1 cellular context compared by ENCODE assay signal in genomic region chr3:120433662-120434331, GRCh38.
TF ChIP-seq lines count a peak whose summit lies in the region.

No MANE protein-coding gene starts in this region.

TF ChIP-seq in H1, 55 proteins besides CTCF, POLR2A, EP300 and RAD21:
- no peak for TF ChIP-seq CBX5 (IDR thresholded peaks at IDR 0.05; ENCODE audit: low read depth, low read length)
- TF ChIP-seq BACH1 (IDR thresholded peaks at IDR 0.05; ENCODE audit: low read length) = no peak
- no peak for TF ChIP-seq CREB1 (IDR thresholded peaks at IDR 0.05)
- TF ChIP-seq CBX8 (IDR thresholded peaks at IDR 0.05; ENCODE audit: borderline replicate concordance, low read depth, low read length) = no peak
- no peak for TF ChIP-seq JUND (IDR thresholded peaks at IDR 0.05; ENCODE audit: low read length)
- no peak for TF ChIP-seq FOSL1 (IDR thresholded peaks at IDR 0.05; ENCODE audit: insufficient read depth, low read depth, low read length)
- TF ChIP-seq SIX5 (IDR thresholded peaks at IDR 0.05; ENCODE audit: low read depth, low read length) = no peak
- no peak for TF ChIP-seq CHD1 (IDR thresholded peaks at IDR 0.05; ENCODE audit: low read depth, low read length)
- no peak for TF ChIP-seq RFX5 (IDR thresholded peaks at IDR 0.05; ENCODE audit: borderline replicate concordance, low read depth, low read length)
- no peak for TF ChIP-seq KDM5A (IDR thresholded peaks at IDR 0.05; ENCODE audit: low read length)
- TF ChIP-seq NRF1 (IDR thresholded peaks at IDR 0.05; ENCODE audit: low read depth, low read length) = no peak
- no peak for TF ChIP-seq RXRA (IDR thresholded peaks at IDR 0.05; ENCODE audit: insufficient read depth, low read depth, low read length)
